1 cellular context compared by ENCODE assay signal in the genomic region with DNA sequence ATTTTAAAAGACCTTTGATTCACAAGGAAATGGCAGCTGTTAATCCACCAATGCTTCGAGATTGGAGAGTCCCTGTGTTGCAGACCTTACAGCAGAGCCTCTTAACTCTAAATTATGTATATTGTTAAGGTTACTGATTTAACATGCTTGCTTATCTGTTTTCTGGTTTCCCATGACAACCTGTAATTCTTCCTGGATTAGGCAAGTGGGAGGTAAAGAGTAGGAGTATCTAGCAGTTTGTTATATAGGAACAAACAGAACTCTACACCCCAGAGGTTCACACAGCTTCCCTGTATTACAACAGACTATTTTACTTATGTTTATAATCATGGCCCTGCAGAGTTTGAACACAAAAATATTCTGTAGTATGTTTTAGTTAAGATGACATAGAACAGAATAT.
TF ChIP-seq lines count a peak whose summit lies in the region.

No MANE protein-coding gene starts in this region.

TF ChIP-seq in HepG2, 621 proteins besides CTCF, POLR2A, EP300 and RAD21 (continued from another document):
- TF ChIP-seq, protein P1, sequence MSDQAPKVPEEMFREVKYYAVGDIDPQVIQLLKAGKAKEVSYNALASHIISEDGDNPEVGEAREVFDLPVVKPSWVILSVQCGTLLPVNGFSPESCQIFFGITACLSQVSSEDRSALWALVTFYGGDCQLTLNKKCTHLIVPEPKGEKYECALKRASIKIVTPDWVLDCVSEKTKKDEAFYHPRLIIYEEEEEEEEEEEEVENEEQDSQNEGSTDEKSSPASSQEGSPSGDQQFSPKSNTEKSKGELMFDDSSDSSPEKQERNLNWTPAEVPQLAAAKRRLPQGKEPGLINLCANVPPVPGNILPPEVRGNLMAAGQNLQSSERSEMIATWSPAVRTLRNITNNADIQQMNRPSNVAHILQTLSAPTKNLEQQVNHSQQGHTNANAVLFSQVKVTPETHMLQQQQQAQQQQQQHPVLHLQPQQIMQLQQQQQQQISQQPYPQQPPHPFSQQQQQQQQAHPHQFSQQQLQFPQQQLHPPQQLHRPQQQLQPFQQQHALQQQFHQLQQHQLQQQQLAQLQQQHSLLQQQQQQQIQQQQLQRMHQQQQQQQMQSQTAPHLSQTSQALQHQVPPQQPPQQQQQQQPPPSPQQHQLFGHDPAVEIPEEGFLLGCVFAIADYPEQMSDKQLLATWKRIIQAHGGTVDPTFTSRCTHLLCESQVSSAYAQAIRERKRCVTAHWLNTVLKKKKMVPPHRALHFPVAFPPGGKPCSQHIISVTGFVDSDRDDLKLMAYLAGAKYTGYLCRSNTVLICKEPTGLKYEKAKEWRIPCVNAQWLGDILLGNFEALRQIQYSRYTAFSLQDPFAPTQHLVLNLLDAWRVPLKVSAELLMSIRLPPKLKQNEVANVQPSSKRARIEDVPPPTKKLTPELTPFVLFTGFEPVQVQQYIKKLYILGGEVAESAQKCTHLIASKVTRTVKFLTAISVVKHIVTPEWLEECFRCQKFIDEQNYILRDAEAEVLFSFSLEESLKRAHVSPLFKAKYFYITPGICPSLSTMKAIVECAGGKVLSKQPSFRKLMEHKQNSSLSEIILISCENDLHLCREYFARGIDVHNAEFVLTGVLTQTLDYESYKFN (CRISPR knock-in tag; conservative IDR thresholded peaks at IDR 0.05) = peak; percentile 53
- TF ChIP-seq TBL1XR1 (IDR thresholded peaks at IDR 0.05; ENCODE audit: borderline replicate concordance, low read length, partially characterized antibody) (no peak), SOX13 (IDR thresholded peaks at IDR 0.05) (no peak), SOX13 (CRISPR knock-in tag; conservative IDR thresholded peaks at IDR 0.05 in 1 of 2, IDR thresholded peaks at IDR 0.05 in 1 of 2) (peak in 1 of 2 experiments; percentile 31; a peak in 1 of 4 replicates), ELF3 (CRISPR knock-in tag; IDR thresholded peaks at IDR 0.05) (peak; percentile 82), FOXJ3 (CRISPR knock-in tag; IDR thresholded peaks at IDR 0.05; ENCODE audit: borderline replicate concordance) (peak; percentile 26; the same call in 1 of the 2 replicates), MIXL1 (CRISPR knock-in tag; IDR thresholded peaks at IDR 0.05) (peak; percentile 84), ISL2 (CRISPR knock-in tag; IDR thresholded peaks at IDR 0.05) (peak; percentile 38; the same call in 1 of the 2 replicates), ZNF510 (CRISPR knock-in tag; IDR thresholded peaks at IDR 0.05; ENCODE audit: low read depth) (no peak), SIX4 (CRISPR knock-in tag; IDR thresholded peaks at IDR 0.05) (peak; percentile 24; the same call in 1 of the 2 replicates), HNF4A (CRISPR knock-in tag; IDR thresholded peaks at IDR 0.05) (peak; percentile 26), ASH2L (IDR thresholded peaks at IDR 0.05; ENCODE audit: insufficient read length, low read depth, low read length) (peak; percentile 23), ZNF44 (CRISPR knock-in tag; IDR thresholded peaks at IDR 0.05) (no peak), RFX3 (CRISPR knock-in tag; IDR thresholded peaks at IDR 0.05) (peak; percentile 79), FOXA1 (IDR thresholded peaks at IDR 0.05) (no peak), FOXA1 (CRISPR knock-in tag; IDR thresholded peaks at IDR 0.05) (peak; percentile 17; the same call in 1 of the 2 replicates), ZNF430 (CRISPR knock-in tag; IDR thresholded peaks at IDR 0.05) (no peak), CBX1 (IDR thresholded peaks at IDR 0.05; ENCODE audit: low read depth) (no peak), GPN1 (CRISPR knock-in tag; IDR thresholded peaks at IDR 0.05; ENCODE audit: borderline replicate concordance) (no peak), MTF2 (CRISPR knock-in tag; IDR thresholded peaks at IDR 0.05; ENCODE audit: borderline replicate concordance) (no peak), TEAD3 (CRISPR knock-in tag; optimal IDR thresholded peaks at IDR 0.05; ENCODE audit: borderline replicate concordance) (peak; percentile 12), ZNF331 (CRISPR knock-in tag; IDR thresholded peaks at IDR 0.05) (0 out of 2 replicates have a peak, but pooled peaks have one; percentile 21), BCL6 (CRISPR knock-in tag; IDR thresholded peaks at IDR 0.05) (peak; percentile 43; the same call in 1 of the 2 replicates), RFX1 (IDR thresholded peaks at IDR 0.05) (peak; percentile 80), KLF12 (CRISPR knock-in tag; IDR thresholded peaks at IDR 0.05; ENCODE audit: borderline replicate concordance) (no peak), SIX1 (CRISPR knock-in tag; IDR thresholded peaks at IDR 0.05; ENCODE audit: borderline replicate concordance) (0 out of 2 replicates have a peak, but pooled peaks have one; percentile 50), GABPA (IDR thresholded peaks at IDR 0.05; ENCODE audit: low read depth, low read length) (no peak), GABPA (CRISPR knock-in tag; IDR thresholded peaks at IDR 0.05; ENCODE audit: low read depth) (0 out of 2 replicates have a peak, but pooled peaks have one; percentile 7), JUN (CRISPR knock-in tag; IDR thresholded peaks at IDR 0.05) (no peak), SP4 (CRISPR knock-in tag; IDR thresholded peaks at IDR 0.05) (no peak), KDM5A (IDR thresholded peaks at IDR 0.05; ENCODE audit: borderline replicate concordance, low read length) (no peak), HNRNPL (IDR thresholded peaks at IDR 0.05; ENCODE audit: low read depth, low read length) (no peak), FOXP4 (CRISPR knock-in tag; IDR thresholded peaks at IDR 0.05) (peak; percentile 39; the same call in 1 of the 2 replicates), ELF1 (CRISPR knock-in tag; IDR thresholded peaks at IDR 0.05) (peak; percentile 33; the same call in 1 of the 2 replicates), TAF15 (IDR thresholded peaks at IDR 0.05; ENCODE audit: low read depth, low read length, poor library complexity, severe bottlenecking) (no peak)
- TF ChIP-seq, protein P2, sequence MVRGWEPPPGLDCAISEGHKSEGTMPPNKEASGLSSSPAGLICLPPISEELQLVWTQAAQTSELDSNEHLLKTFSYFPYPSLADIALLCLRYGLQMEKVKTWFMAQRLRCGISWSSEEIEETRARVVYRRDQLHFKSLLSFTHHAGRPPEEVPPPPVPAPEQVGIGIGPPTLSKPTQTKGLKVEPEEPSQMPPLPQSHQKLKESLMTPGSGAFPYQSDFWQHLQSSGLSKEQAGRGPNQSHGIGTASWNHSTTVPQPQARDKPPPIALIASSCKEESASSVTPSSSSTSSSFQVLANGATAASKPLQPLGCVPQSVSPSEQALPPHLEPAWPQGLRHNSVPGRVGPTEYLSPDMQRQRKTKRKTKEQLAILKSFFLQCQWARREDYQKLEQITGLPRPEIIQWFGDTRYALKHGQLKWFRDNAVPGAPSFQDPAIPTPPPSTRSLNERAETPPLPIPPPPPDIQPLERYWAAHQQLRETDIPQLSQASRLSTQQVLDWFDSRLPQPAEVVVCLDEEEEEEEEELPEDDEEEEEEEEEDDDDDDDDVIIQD (CRISPR knock-in tag; IDR thresholded peaks at IDR 0.05; ENCODE audit: low read depth) = peak; percentile 66; the same call in 1 of the 2 replicates
